ENCODE assay signal across 17 cellular contexts in the genomic region with DNA sequence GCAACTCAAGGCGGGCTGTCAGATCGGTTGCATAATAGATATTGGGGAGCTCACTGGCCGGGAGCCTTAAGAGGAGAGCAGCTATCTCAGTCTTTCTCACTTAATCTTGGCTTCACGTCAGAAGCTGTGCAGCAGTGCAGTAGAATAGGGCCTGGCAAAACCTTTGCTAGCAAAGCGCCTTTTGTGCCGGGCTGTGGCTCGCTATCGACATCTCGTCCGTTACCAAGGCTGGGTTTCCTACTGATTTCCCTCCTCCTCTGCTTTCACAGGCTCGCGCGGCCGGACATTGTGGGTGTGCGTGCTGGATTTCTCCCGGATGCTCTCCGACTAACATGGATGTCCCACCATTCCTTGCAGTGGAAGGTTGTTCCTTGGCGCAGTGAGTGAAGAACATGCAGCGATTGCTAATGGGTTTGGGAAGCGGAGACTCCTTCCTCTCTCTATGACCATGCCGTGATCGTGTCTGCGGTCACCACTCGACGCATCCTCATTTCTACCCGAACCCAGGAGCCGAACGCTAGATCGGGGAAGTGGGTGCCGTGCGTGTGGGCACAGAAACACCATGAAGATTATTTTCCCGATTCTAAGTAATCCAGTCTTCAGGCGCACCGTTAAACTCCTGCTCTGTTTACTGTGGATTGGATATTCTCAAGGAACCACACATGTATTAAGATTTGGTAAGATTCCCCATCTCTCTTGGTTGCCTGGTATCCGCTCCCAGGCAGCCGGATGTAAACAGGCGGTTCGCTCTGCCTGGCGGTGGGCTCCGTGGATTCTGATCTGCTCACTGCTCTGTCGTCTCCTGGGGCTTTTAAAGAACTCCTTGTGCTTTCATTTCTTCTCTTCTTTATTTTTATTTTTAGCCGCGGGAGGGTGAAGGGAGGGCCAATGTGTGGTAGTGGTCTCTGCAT. TPM values are rescaled to one million over a fixed set of nuclear protein-coding genes. Genes with fewer than 3 reads are reported as not detected.
DNase-seq lines count a peak whose midpoint lies in the region; ATAC-seq and TF ChIP-seq lines count a peak whose summit lies in the region.
"Had no signal": no experiment of that assay in that cellular context is flagged by ENCODE, and none has a peak within 500 bp of the region (broad histone marks: within the 10 kb centered on the region; RNA-seq: fewer than 3 reads in every experiment).

No MANE protein-coding gene starts in this region.

- H3K9me3 Mint-ChIP-seq in glutamatergic neuron (ENCODE audit: unreplicated experiment) = peaks cover 19% of the 10 kb centered on the region

- peaks cover 11% of the 10 kb centered on the region for H3K27me3 Mint-ChIP-seq in glutamatergic neuron (ENCODE audit: unreplicated experiment)

- peak; percentile 65 for DNase-seq in DMS53 (lab: John Stamatoyannopoulos, UW)
- DNase-seq in amniotic epithelial cell (ENCODE audit: low read depth) = peak; percentile 9
- peak; percentile 28 for DNase-seq in glutamatergic neuron
- DNase-seq in occipital lobe (lab: John Stamatoyannopoulos, UW) = peak; percentile 37
- no peak for DNase-seq in GM03348 (ENCODE audit: low spot score)
- DNase-seq in DMS153 (lab: John Stamatoyannopoulos, UW) = no peak
- DNase-seq: activated CD8-positive, alpha-beta memory T cell treated with anti-CD3 and anti-CD28 coated beads for 24 hours; activated effector memory CD4-positive, alpha-beta T cell treated with anti-CD3 and anti-CD28 coated beads, Interleukin-2, amount 50 U/mL, for 16 hours; GOT3; mammary epithelial cell; NCI-H1436 treated with DMSO at 0.1 percent for 48 hours; NCI-H510A treated with DMSO at 0.1 percent for 48 hours; PC-3; stimulated activated CD4-positive, alpha-beta T cell treated with anti-CD3 and anti-CD28 coated beads, Interleukin-12 subunit alpha, Interleukin-12 subunit beta, amount 100 ng/mL, for 4 hours had no signal

- peaks cover 8% of the 10 kb centered on the region for H3K36me3 Mint-ChIP-seq in glutamatergic neuron (ENCODE audit: unreplicated experiment)

- TF ChIP-seq CTCF in glutamatergic neuron (IDR thresholded peaks at IDR 0.05; ENCODE audit: partially characterized antibody, unreplicated experiment) = no peak

- peak overlapping the region; percentile 86 for H3K4me3 Mint-ChIP-seq in glutamatergic neuron (ENCODE audit: unreplicated experiment)

- no peak overlapping the region for H3K27ac Mint-ChIP-seq in glutamatergic neuron (ENCODE audit: unreplicated experiment)

- H3K4me1 Mint-ChIP-seq in glutamatergic neuron (ENCODE audit: low read depth, unreplicated experiment) = peaks cover 39% of the 10 kb centered on the region

- ATAC-seq in HG03159 (IDR thresholded peaks at IDR 0.05; ENCODE audit: unreplicated experiment) (no peak), GM19455 (IDR thresholded peaks at IDR 0.05; ENCODE audit: unreplicated experiment) (no peak)
- ATAC-seq: K562, PC-3 had no signal

RNA-seq across cellular contexts. Expression of a gene that starts 5.5 kb away (rescaled TPM):
- total RNA-seq in glutamatergic neuron (ENCODE audit: unreplicated experiment) (95.5 TPM), occipital lobe (82.7 TPM)
- total RNA-seq: K562 had no signal

Comparison
In these comparisons a context has a peak if more than half of its experiments do, and no peak if none do; other contexts are left out.
1. DNase-seq: peak in DMS53 (single experiment), amniotic epithelial cell (single experiment), glutamatergic neuron (single experiment) and occipital lobe (single experiment); none in GM03348 (single experiment) and DMS153 (single experiment).